Comparison of ENCODE assay signal across 18 cellular contexts in genomic region chr9:137273616-137274320, GRCh38. TPM values are rescaled to one million over a fixed set of nuclear protein-coding genes. Genes with fewer than 3 reads are reported as not detected.
DNase-seq lines count a peak whose midpoint lies in the region; ATAC-seq and TF ChIP-seq lines count a peak whose summit lies in the region.
"Had no signal": no experiment of that assay in that cellular context is flagged by ENCODE, and none has a peak within 500 bp of the region (broad histone marks: within the 10 kb centered on the region; RNA-seq: fewer than 3 reads in every experiment).

No MANE protein-coding gene starts in this region.

- TF ChIP-seq POLR2A in esophagus squamous epithelium (IDR thresholded peaks at IDR 0.05) (no peak), thyroid gland (IDR thresholded peaks at IDR 0.05) (no peak)

- H3K4me3 ChIP-seq in OCI-LY7 (ENCODE audit: low read depth, low read length, poor library complexity, severe bottlenecking) (no peak overlapping the region), esophagus squamous epithelium (no peak overlapping the region), thyroid gland (replicated peaks in 1 of 3) (no peak overlapping the region)
- H3K4me3 ChIP-seq: GM12878, ovary, SK-N-MC, vagina had no signal

- intact Hi-C loops in OCI-LY7 (cut with micrococcal nuclease; ENCODE audit: unreplicated experiment) (no loop called here), esophagus squamous epithelium (cut with DNase I) (no loop called here), thyroid gland (cut with DNase I) (no loop called here)
- intact Hi-C loops in activated T-helper 2 cell treated with anti-CD3 and anti-CD28 coated beads, Interferon-gamma antibody, Interleukin-2, Interleukin-4, amounts not matched to agents 10 μg/mL and 5 μg/mL and 100 μg/mL, durations not matched to agents 14 hours and 24 hours and 36 hours (cut with micrococcal nuclease), result no loop called here

- BruUV-seq in OCI-LY7 (replicated peaks; lab: Mats Ljungman, UMichigan), result no TSS peak

- POLR2A ChIA-PET in activated naive CD8-positive, alpha-beta T cell treated with anti-CD3 and anti-CD28 coated beads, Interleukin-2, amount 10 ng/mL, durations not matched to agents 7 days and 5 days (lab: Charles Lee), result interaction anchor here (1.5 kb wide), 1 partner anchor 33 kb away, joined by 3 read pairs; the partner anchor contains the start of gene TUBB4B
- POLR2A ChIA-PET in OCI-LY7 (lab: Charles Lee), result interaction anchor here (0.6 to 1.2 kb wide), 3 partner anchors 20 to 169 kb away, joined by 3 read pairs; partner anchors contain the start of gene TUBB4B

- CTCF ChIA-PET in OCI-LY7 (lab: Charles Lee; ENCODE audit: unreplicated experiment), result interaction anchor here (0.6 to 1.2 kb wide), 2 partner anchors 13 to 53 kb away, joined by 3 to 4 read pairs; no protein-coding TSS in a partner anchor

- H3K36me3 ChIP-seq in OCI-LY7 (ENCODE audit: insufficient read depth, low read length), result peaks cover 34% of the 10 kb centered on the region; the same call in 1 of the 2 replicates
- peaks cover 10 to 47% (median 12%) of the 10 kb centered on the region in 3 donors for H3K36me3 ChIP-seq in esophagus squamous epithelium
- H3K36me3 ChIP-seq in thyroid gland, result peaks cover 11 to 19% of the 10 kb centered on the region in 2 donors
- H3K36me3 ChIP-seq: ovary had no signal

- H3K4me1 ChIP-seq in OCI-LY7 (ENCODE audit: insufficient read depth, low read length, poor library complexity, severe bottlenecking) (peaks cover 79% of the 10 kb centered on the region), esophagus squamous epithelium (peaks cover 40 to 100% (median 48%) of the 10 kb centered on the region in 3 donors), thyroid gland (peaks cover 32 to 42% of the 10 kb centered on the region in 2 donors)

- peak overlapping the region; percentile 81 for H3K4me2 ChIP-seq in OCI-LY7 (ENCODE audit: low read length)

- no peak overlapping the region for H2AFZ ChIP-seq in OCI-LY7 (ENCODE audit: low read length)

- no peak overlapping the region for H3K4me3 Mint-ChIP-seq in activated naive CD8-positive, alpha-beta T cell treated with anti-CD3 and anti-CD28 coated beads, Interleukin-2, amount 10 ng/mL, durations not matched to agents 7 days and 5 days
- no peak overlapping the region for H3K4me3 Mint-ChIP-seq in activated naive CD8-positive, alpha-beta T cell treated with anti-CD3 and anti-CD28 coated beads for 36 hours
- no peak overlapping the region for H3K4me3 Mint-ChIP-seq in activated T-helper 2 cell treated with anti-CD3 and anti-CD28 coated beads, Interferon-gamma antibody, Interleukin-2, Interleukin-4, amounts not matched to agents 10 μg/mL and 5 μg/mL and 100 μg/mL, durations not matched to agents 14 hours and 24 hours and 36 hours (ENCODE audit: low read depth)
- H3K4me3 Mint-ChIP-seq: activated naive CD8-positive, alpha-beta T cell had no signal

- peaks cover 4% of the 10 kb centered on the region; the same call in 1 of the 2 replicates for H3K79me2 ChIP-seq in OCI-LY7 (ENCODE audit: insufficient read depth, low read depth, low read length)

- peaks cover 16% of the 10 kb centered on the region for H3K36me3 Mint-ChIP-seq in activated naive CD8-positive, alpha-beta T cell treated with anti-CD3 and anti-CD28 coated beads, Interleukin-2, amount 10 ng/mL, durations not matched to agents 7 days and 5 days
- H3K36me3 Mint-ChIP-seq in activated naive CD8-positive, alpha-beta T cell treated with anti-CD3 and anti-CD28 coated beads for 36 hours, result peaks cover 14% of the 10 kb centered on the region
- H3K36me3 Mint-ChIP-seq in activated T-helper 2 cell treated with anti-CD3 and anti-CD28 coated beads, Interferon-gamma antibody, Interleukin-2, Interleukin-4, amounts not matched to agents 10 μg/mL and 5 μg/mL and 100 μg/mL, durations not matched to agents 14 hours and 24 hours and 36 hours (ENCODE audit: low read depth), result peaks cover 22% of the 10 kb centered on the region

- no peak for ATAC-seq in activated naive CD8-positive, alpha-beta T cell treated with anti-CD3 and anti-CD28 coated beads, Interleukin-2, amount 10 ng/mL, durations not matched to agents 7 days and 5 days (ENCODE audit: low read depth)
- ATAC-seq: GM12878 had no signal

- H3K27me3 ChIP-seq in esophagus squamous epithelium, result peaks cover 0 to 17% (median 0%) of the 10 kb centered on the region in 4 donors
- no peaks in the 10 kb centered on the region for H3K27me3 ChIP-seq in thyroid gland
- H3K27me3 ChIP-seq: ovary, vagina had no signal

- no peaks in the 10 kb centered on the region for H3K27me3 Mint-ChIP-seq in activated naive CD8-positive, alpha-beta T cell treated with anti-CD3 and anti-CD28 coated beads, Interleukin-2, amount 10 ng/mL, durations not matched to agents 7 days and 5 days
- peaks cover 11% of the 10 kb centered on the region for H3K27me3 Mint-ChIP-seq in activated naive CD8-positive, alpha-beta T cell treated with anti-CD3 and anti-CD28 coated beads for 36 hours
- no peaks in the 10 kb centered on the region for H3K27me3 Mint-ChIP-seq in activated T-helper 2 cell treated with anti-CD3 and anti-CD28 coated beads, Interferon-gamma antibody, Interleukin-2, Interleukin-4, amounts not matched to agents 10 μg/mL and 5 μg/mL and 100 μg/mL, durations not matched to agents 14 hours and 24 hours and 36 hours (ENCODE audit: low read depth)
- H3K27me3 Mint-ChIP-seq: activated naive CD8-positive, alpha-beta T cell had no signal

- H3K9me2 ChIP-seq in OCI-LY7 (ENCODE audit: insufficient read depth, low read length), result no peaks in the 10 kb centered on the region

- no peak for TF ChIP-seq CTCF in OCI-LY7 (conservative IDR thresholded peaks at IDR 0.05; ENCODE audit: low read length)
- no peak for TF ChIP-seq CTCF in esophagus squamous epithelium (IDR thresholded peaks at IDR 0.05)
- TF ChIP-seq CTCF in thyroid gland (IDR thresholded peaks at IDR 0.05), result no peak

- no peaks in the 10 kb centered on the region for H3K9me3 Mint-ChIP-seq in activated naive CD8-positive, alpha-beta T cell treated with anti-CD3 and anti-CD28 coated beads, Interleukin-2, amount 10 ng/mL, durations not matched to agents 7 days and 5 days
- no peaks in the 10 kb centered on the region for H3K9me3 Mint-ChIP-seq in activated naive CD8-positive, alpha-beta T cell treated with anti-CD3 and anti-CD28 coated beads for 36 hours
- no peaks in the 10 kb centered on the region for H3K9me3 Mint-ChIP-seq in activated T-helper 2 cell treated with anti-CD3 and anti-CD28 coated beads, Interferon-gamma antibody, Interleukin-2, Interleukin-4, amounts not matched to agents 10 μg/mL and 5 μg/mL and 100 μg/mL, durations not matched to agents 14 hours and 24 hours and 36 hours

- peak overlapping the region; percentile 77 for H3K27ac ChIP-seq in OCI-LY7 (ENCODE audit: low read depth, low read length, poor library complexity, severe bottlenecking)
- H3K27ac ChIP-seq in esophagus squamous epithelium, result peak overlapping the region; percentile 47 to 92 (median 73)
- peak overlapping the region in 2 of 3 donors; percentile 41 to 46 for H3K27ac ChIP-seq in thyroid gland
- no peak overlapping the region for H3K27ac ChIP-seq in substantia nigra (ENCODE audit: low read depth, low read length, poor library complexity, severe bottlenecking)
- H3K27ac ChIP-seq: ovary, SK-N-MC, vagina had no signal

- peaks cover 7% of the 10 kb centered on the region for H3K4me1 Mint-ChIP-seq in activated naive CD8-positive, alpha-beta T cell treated with anti-CD3 and anti-CD28 coated beads, Interleukin-2, amount 10 ng/mL, durations not matched to agents 7 days and 5 days
- H3K4me1 Mint-ChIP-seq in activated naive CD8-positive, alpha-beta T cell treated with anti-CD3 and anti-CD28 coated beads for 36 hours, result peaks cover 14% of the 10 kb centered on the region
- H3K4me1 Mint-ChIP-seq in activated T-helper 2 cell treated with anti-CD3 and anti-CD28 coated beads, Interferon-gamma antibody, Interleukin-2, Interleukin-4, amounts not matched to agents 10 μg/mL and 5 μg/mL and 100 μg/mL, durations not matched to agents 14 hours and 24 hours and 36 hours (ENCODE audit: low read depth), result peaks cover 11% of the 10 kb centered on the region

- DNase-seq in activated naive CD8-positive, alpha-beta T cell treated with anti-CD3 and anti-CD28 coated beads, Interleukin-2, amount 10 ng/mL, durations not matched to agents 7 days and 5 days, result peak; percentile 32
- no peak for DNase-seq in activated naive CD8-positive, alpha-beta T cell treated with anti-CD3 and anti-CD28 coated beads for 36 hours
- DNase-seq in OCI-LY7 (ENCODE audit: low spot score) (peak; percentile 53), esophagus squamous epithelium (lab: John Stamatoyannopoulos, UW) (no peak), thyroid gland (peak in 1 of 2 donors; percentile 15), pons (ENCODE audit: low spot score) (no peak), substantia nigra (lab: John Stamatoyannopoulos, UW) (no peak)
- DNase-seq in activated T-helper 2 cell treated with anti-CD3 and anti-CD28 coated beads, Interferon-gamma antibody, Interleukin-2, Interleukin-4, amounts not matched to agents 10 μg/mL and 5 μg/mL and 100 μg/mL, durations not matched to agents 14 hours and 24 hours and 36 hours (ENCODE audit: low spot score), result no peak
- DNase-seq: NCI-H748 treated with DMSO at 0.1 percent for 48 hours; stimulated activated CD8-positive, alpha-beta memory T cell treated with anti-CD3 and anti-CD28 coated beads, Interleukin-4, amount 100 ng/mL, for 48 hours had no signal

- 28 to 45% methylated on average over 4 to 5 of the region's 15 CpGs for WGBS in esophagus squamous epithelium, 2 donors
- 74 to 77% methylated on average over 6 to 12 of the region's 15 CpGs for WGBS in thyroid gland, 2 donors

- H3K9me3 ChIP-seq in OCI-LY7 (ENCODE audit: low read length), result no peaks in the 10 kb centered on the region
- no peaks in the 10 kb centered on the region for H3K9me3 ChIP-seq in esophagus squamous epithelium
- H3K9me3 ChIP-seq in thyroid gland, result no peaks in the 10 kb centered on the region
- H3K9me3 ChIP-seq: ovary, vagina had no signal

- no peak overlapping the region for H3K27ac Mint-ChIP-seq in activated naive CD8-positive, alpha-beta T cell treated with anti-CD3 and anti-CD28 coated beads, Interleukin-2, amount 10 ng/mL, durations not matched to agents 7 days and 5 days
- no peak overlapping the region for H3K27ac Mint-ChIP-seq in activated naive CD8-positive, alpha-beta T cell treated with anti-CD3 and anti-CD28 coated beads for 36 hours
- no peak overlapping the region for H3K27ac Mint-ChIP-seq in activated T-helper 2 cell treated with anti-CD3 and anti-CD28 coated beads, Interferon-gamma antibody, Interleukin-2, Interleukin-4, amounts not matched to agents 10 μg/mL and 5 μg/mL and 100 μg/mL, durations not matched to agents 14 hours and 24 hours and 36 hours
- H3K27ac Mint-ChIP-seq: activated naive CD8-positive, alpha-beta T cell had no signal

- H4K20me1 ChIP-seq in OCI-LY7 (ENCODE audit: insufficient read depth, low read length), result no peaks in the 10 kb centered on the region

RNA-seq across cellular contexts. Expression of gene TOR4A, which starts 3.8 kb away (rescaled TPM):
- total RNA-seq in activated naive CD8-positive, alpha-beta T cell treated with anti-CD3 and anti-CD28 coated beads, Interleukin-2, amount 10 ng/mL, durations not matched to agents 7 days and 5 days, result 1 to 10 TPM; 8.1 to 8.2 TPM
- total RNA-seq in activated naive CD8-positive, alpha-beta T cell treated with anti-CD3 and anti-CD28 coated beads for 36 hours, result 1 to 10 TPM; 3.6 to 3.9 TPM
- 11.6 and 11.7 TPM in 2 replicates for total RNA-seq in OCI-LY7 (2014; rRNA removed; shearing (Covaris generic))
- total RNA-seq in OCI-LY7 (2022) (19.7 and 22.3 TPM in 2 replicates), esophagus squamous epithelium (10 to 100 TPM in 3 of 4 donors, 1 to 10 TPM in 1; 8.8 to 17.5 (median 13.5) TPM), thyroid gland (10 to 100 TPM; 10.8 to 14.7 (median 12.0) TPM)
- total RNA-seq in activated T-helper 2 cell treated with anti-CD3 and anti-CD28 coated beads, Interferon-gamma antibody, Interleukin-2, Interleukin-4, amounts not matched to agents 10 μg/mL and 5 μg/mL and 100 μg/mL, durations not matched to agents 14 hours and 24 hours and 36 hours, result 17.2 and 17.5 TPM in 2 replicates

RNA-seq across cellular contexts. Expression of gene NELFB, which starts 18.6 kb away (rescaled TPM):
- total RNA-seq in activated naive CD8-positive, alpha-beta T cell treated with anti-CD3 and anti-CD28 coated beads, Interleukin-2, amount 10 ng/mL, durations not matched to agents 7 days and 5 days, result 10 to 100 TPM; 58.7 to 63.1 TPM
- 10 to 100 TPM; 54.4 to 56.4 TPM for total RNA-seq in activated naive CD8-positive, alpha-beta T cell treated with anti-CD3 and anti-CD28 coated beads for 36 hours
- total RNA-seq in OCI-LY7 (2014; rRNA removed; shearing (Covaris generic)), result 59.5 and 62.6 TPM in 2 replicates
- 74.8 and 76.1 TPM in 2 replicates for total RNA-seq in OCI-LY7 (2022)
- 10 to 100 TPM; 26.1 to 41.4 (median 35.2) TPM for total RNA-seq in esophagus squamous epithelium
- 10 to 100 TPM; 29.8 to 39.1 (median 32.4) TPM for total RNA-seq in thyroid gland
- 71.4 and 72.6 TPM in 2 replicates for total RNA-seq in activated T-helper 2 cell treated with anti-CD3 and anti-CD28 coated beads, Interferon-gamma antibody, Interleukin-2, Interleukin-4, amounts not matched to agents 10 μg/mL and 5 μg/mL and 100 μg/mL, durations not matched to agents 14 hours and 24 hours and 36 hours

RNA-seq across cellular contexts. Expression of gene STPG3, which starts 22.7 kb away (rescaled TPM):
- not detected for total RNA-seq in activated naive CD8-positive, alpha-beta T cell treated with anti-CD3 and anti-CD28 coated beads, Interleukin-2, amount 10 ng/mL, durations not matched to agents 7 days and 5 days
- total RNA-seq in activated naive CD8-positive, alpha-beta T cell treated with anti-CD3 and anti-CD28 coated beads for 36 hours, result not detected
- 0.73 TPM in 1 of 2 replicates, not detected in the other for total RNA-seq in OCI-LY7 (2014; rRNA removed; shearing (Covaris generic))
- total RNA-seq in OCI-LY7 (2022) (1.7 and 2.7 TPM in 2 replicates), esophagus squamous epithelium (not detected), thyroid gland (not detected)
- 0.48 TPM in 2 replicates for total RNA-seq in activated T-helper 2 cell treated with anti-CD3 and anti-CD28 coated beads, Interferon-gamma antibody, Interleukin-2, Interleukin-4, amounts not matched to agents 10 μg/mL and 5 μg/mL and 100 μg/mL, durations not matched to agents 14 hours and 24 hours and 36 hours
- total RNA-seq: cerebellum, Daoy, GM12878, mesenteric fat pad, ovary, vagina had no signal

RNA-seq across cellular contexts. Expression of gene NRARP, which starts 28.3 kb away (rescaled TPM):
- 1 to 10 TPM; 1.2 to 1.7 TPM for total RNA-seq in activated naive CD8-positive, alpha-beta T cell treated with anti-CD3 and anti-CD28 coated beads, Interleukin-2, amount 10 ng/mL, durations not matched to agents 7 days and 5 days
- 1 to 10 TPM; 5.0 to 5.3 TPM for total RNA-seq in activated naive CD8-positive, alpha-beta T cell treated with anti-CD3 and anti-CD28 coated beads for 36 hours
- total RNA-seq in OCI-LY7 (2014; rRNA removed; shearing (Covaris generic)), result 6.9 TPM in 2 replicates
- total RNA-seq in OCI-LY7 (2022) (6.4 and 8.9 TPM in 2 replicates), esophagus squamous epithelium (10 to 100 TPM; 19.6 to 33.9 (median 27.5) TPM), thyroid gland (10 to 100 TPM in 1 of 4 donors, 1 to 10 TPM in 3; 1.8 to 10.2 (median 6.8) TPM)
- 9.3 and 11.2 TPM in 2 replicates for total RNA-seq in activated T-helper 2 cell treated with anti-CD3 and anti-CD28 coated beads, Interferon-gamma antibody, Interleukin-2, Interleukin-4, amounts not matched to agents 10 μg/mL and 5 μg/mL and 100 μg/mL, durations not matched to agents 14 hours and 24 hours and 36 hours

RNA-seq across cellular contexts. Expression of gene TUBB4B, which starts 32.7 kb away (rescaled TPM):
- total RNA-seq in activated naive CD8-positive, alpha-beta T cell treated with anti-CD3 and anti-CD28 coated beads, Interleukin-2, amount 10 ng/mL, durations not matched to agents 7 days and 5 days, result 100 to 1,000 TPM; 241 to 249 TPM
- total RNA-seq in activated naive CD8-positive, alpha-beta T cell treated with anti-CD3 and anti-CD28 coated beads for 36 hours, result 100 to 1,000 TPM; 271 to 274 TPM
- total RNA-seq in OCI-LY7 (2014; rRNA removed; shearing (Covaris generic)), result 376 and 417 TPM in 2 replicates
- 402 and 443 TPM in 2 replicates for total RNA-seq in OCI-LY7 (2022)
- total RNA-seq in esophagus squamous epithelium, result 100 to 1,000 TPM; 367 to 753 (median 540) TPM
- total RNA-seq in thyroid gland, result 100 to 1,000 TPM; 181 to 757 (median 487) TPM
- total RNA-seq in activated T-helper 2 cell treated with anti-CD3 and anti-CD28 coated beads, Interferon-gamma antibody, Interleukin-2, Interleukin-4, amounts not matched to agents 10 μg/mL and 5 μg/mL and 100 μg/mL, durations not matched to agents 14 hours and 24 hours and 36 hours, result 357 and 361 TPM in 2 replicates

Comparison
In these comparisons a context has a peak if more than half of its experiments do, and no peak if none do; other contexts are left out.
1. DNase-seq: peak in activated naive CD8-positive, alpha-beta T cell treated with anti-CD3 and anti-CD28 coated beads, Interleukin-2, amount 10 ng/mL, durations not matched to agents 7 days and 5 days (single experiment) and OCI-LY7 (single experiment); none in activated naive CD8-positive, alpha-beta T cell treated with anti-CD3 and anti-CD28 coated beads for 36 hours (single experiment), esophagus squamous epithelium (single experiment), activated T-helper 2 cell treated with anti-CD3 and anti-CD28 coated beads, Interferon-gamma antibody, Interleukin-2, Interleukin-4, amounts not matched to agents 10 μg/mL and 5 μg/mL and 100 μg/mL, durations not matched to agents 14 hours and 24 hours and 36 hours (single experiment), pons (single experiment) and substantia nigra (0 of 49).